7 cellular contexts compared by ENCODE assay signal in the genomic region with DNA sequence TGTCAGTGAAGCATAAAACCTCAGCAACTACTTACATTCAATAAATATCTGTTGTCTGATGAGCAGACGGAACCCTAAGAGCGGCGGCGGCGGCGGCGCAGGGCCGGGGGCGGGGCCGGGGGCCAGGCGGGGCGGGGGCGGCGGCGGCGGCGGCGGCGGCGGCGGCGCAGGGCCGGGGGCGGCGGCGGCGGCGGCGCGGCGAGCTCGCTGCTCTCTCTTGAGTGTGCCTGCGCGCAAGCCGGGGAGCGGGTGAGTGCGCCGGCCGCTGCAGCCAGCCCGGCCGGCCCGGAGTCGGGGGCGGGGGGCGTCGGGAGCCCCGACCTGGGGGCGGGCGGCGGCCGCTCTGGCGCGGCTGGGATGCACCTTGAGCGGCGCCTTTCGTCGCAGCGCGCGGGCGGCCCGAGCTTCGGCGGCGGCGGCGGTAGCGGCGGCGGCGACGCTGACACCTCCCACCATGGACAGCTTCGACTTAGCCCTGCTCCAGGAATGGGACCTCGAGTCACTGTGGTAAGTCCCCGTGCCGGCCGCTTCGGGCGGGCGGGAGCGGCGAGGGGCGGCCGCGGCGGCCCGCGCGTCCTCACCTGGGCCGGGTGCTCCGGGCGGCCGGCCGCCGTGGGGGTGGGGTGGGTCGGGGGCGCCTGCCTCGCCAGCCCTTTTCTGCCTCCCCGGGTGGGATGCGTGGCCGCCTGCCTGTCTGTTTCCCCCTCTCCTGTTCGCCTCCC. TPM values are rescaled to one million over a fixed set of nuclear protein-coding genes. Genes with fewer than 3 reads are reported as not detected.
DNase-seq lines count a peak whose midpoint lies in the region; ATAC-seq and TF ChIP-seq lines count a peak whose summit lies in the region.
"Not testable (repeated sequence)": the region's sequence is repeated elsewhere in the genome, so short reads cannot be mapped to it uniquely, and the experiment has no call there.

No MANE protein-coding gene starts in this region.

- H3K9me3 Mint-ChIP-seq in memory B cell; osteocyte (ENCODE audit: unreplicated experiment); stimulated activated naive CD8-positive, alpha-beta T cell treated with anti-CD3 and anti-CD28 coated beads, Interleukin-15, amount 100 ng/mL, for 72 hours: not testable (repeated sequence)

- ATAC-seq in HG02642 (IDR thresholded peaks at IDR 0.05; ENCODE audit: poor library complexity, unreplicated experiment) (peak; percentile 46), Right ventricle myocardium superior (ENCODE audit: poor library complexity) (peak; percentile 56), memory B cell (ENCODE audit: low read depth) (peak; percentile 49)
- ATAC-seq in stimulated activated naive CD8-positive, alpha-beta T cell treated with anti-CD3 and anti-CD28 coated beads, Interleukin-15, amount 100 ng/mL, for 72 hours: peak; percentile 69

- not testable (repeated sequence) for H3K27ac Mint-ChIP-seq in memory B cell; osteocyte (ENCODE audit: unreplicated experiment); stimulated activated naive CD8-positive, alpha-beta T cell treated with anti-CD3 and anti-CD28 coated beads, Interleukin-15, amount 100 ng/mL, for 72 hours

- not testable (repeated sequence) for TF ChIP-seq CTCF in ascending aorta (IDR thresholded peaks at IDR 0.05); osteocyte (IDR thresholded peaks at IDR 0.05)

- peak overlapping the region in 1 of 2 donors; percentile 27 for H3K27ac ChIP-seq in ascending aorta

- not testable (repeated sequence) for H3K4me1 ChIP-seq in ascending aorta

- intact Hi-C loops in ascending aorta (cut with DNase I); Right ventricle myocardium superior (cut with DNase I): not testable (repeated sequence)

- peak; percentile 11 for DNase-seq in activated CD4-positive, alpha-beta T cell treated with anti-CD3 and anti-CD28 coated beads for 4 hours
- DNase-seq in ascending aorta (ENCODE audit: low spot score in 2 of 2); osteocyte (ENCODE audit: extremely low spot score, unreplicated experiment); stimulated activated naive CD8-positive, alpha-beta T cell treated with anti-CD3 and anti-CD28 coated beads, Interleukin-15, amount 100 ng/mL, for 72 hours: not testable (repeated sequence)
- DNase-seq in Right ventricle myocardium superior (peak; percentile 24), memory B cell (ENCODE audit: low spot score in 2 of 2) (peak in 1 of 2 donors; percentile 10)

- H3K36me3 Mint-ChIP-seq in memory B cell; osteocyte (ENCODE audit: unreplicated experiment): not testable (repeated sequence)

- H3K27me3 ChIP-seq in ascending aorta: not testable (repeated sequence)

- not testable (repeated sequence) for H3K36me3 ChIP-seq in ascending aorta

- H3K9me3 ChIP-seq in ascending aorta: not testable (repeated sequence)

- not testable (repeated sequence) for H3K4me1 Mint-ChIP-seq in memory B cell; osteocyte (ENCODE audit: unreplicated experiment); stimulated activated naive CD8-positive, alpha-beta T cell treated with anti-CD3 and anti-CD28 coated beads, Interleukin-15, amount 100 ng/mL, for 72 hours

- peak overlapping the region; percentile 36 to 54 for H3K4me3 ChIP-seq in ascending aorta

- not testable (repeated sequence) for H3K27me3 Mint-ChIP-seq in memory B cell; osteocyte (ENCODE audit: unreplicated experiment); stimulated activated naive CD8-positive, alpha-beta T cell treated with anti-CD3 and anti-CD28 coated beads, Interleukin-15, amount 100 ng/mL, for 72 hours

- not testable (repeated sequence) for H3K4me3 Mint-ChIP-seq in memory B cell; stimulated activated naive CD8-positive, alpha-beta T cell treated with anti-CD3 and anti-CD28 coated beads, Interleukin-15, amount 100 ng/mL, for 72 hours
- H3K4me3 Mint-ChIP-seq in osteocyte (ENCODE audit: unreplicated experiment): peak overlapping the region; percentile 29

RNA-seq across cellular contexts. Expression of gene RGPD5, which starts 33.7 kb away (rescaled TPM):
- 4.2 TPM for total RNA-seq in ascending aorta
- 35.9 TPM for total RNA-seq in Right ventricle myocardium superior
- total RNA-seq in osteocyte: 38.1 and 49.7 TPM in 2 replicates
